Comparison of ENCODE assay signal across 1 cellular context in the genomic region with DNA sequence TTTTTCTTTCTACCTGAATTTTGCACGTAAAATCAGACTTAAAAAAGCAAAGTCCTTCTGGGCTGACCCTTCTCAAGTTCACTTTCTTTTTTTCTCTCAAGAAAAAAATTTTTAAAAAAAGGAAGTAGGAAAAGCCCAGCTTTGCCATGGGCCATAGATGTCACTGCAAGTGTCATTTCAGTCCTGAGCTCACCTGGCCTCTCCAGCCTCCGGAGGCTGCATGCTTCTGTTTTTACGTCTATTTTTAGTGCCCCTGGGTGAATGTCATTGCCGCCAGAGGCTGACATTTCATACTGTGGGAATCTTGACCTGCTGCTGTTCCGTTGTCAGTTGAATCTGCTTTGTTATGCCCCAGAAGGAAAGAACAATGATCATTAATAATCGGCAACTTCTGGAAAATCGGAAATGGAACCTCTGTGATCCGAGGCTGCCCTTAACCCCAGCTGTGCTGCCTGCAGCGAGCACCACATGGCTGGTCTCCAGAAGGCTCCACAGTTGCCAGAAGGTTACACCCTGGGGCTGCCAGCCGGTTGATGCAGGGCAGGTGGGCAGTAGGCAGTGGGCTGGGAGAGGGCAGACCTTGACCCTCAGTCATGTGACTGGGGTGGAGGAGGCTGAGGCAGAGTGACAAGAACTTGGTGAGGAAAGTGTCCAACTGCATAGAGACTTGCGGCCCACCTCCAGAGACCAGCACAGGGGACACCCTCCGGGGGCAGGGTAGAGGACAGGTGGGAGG.
TF ChIP-seq lines count a peak whose summit lies in the region.

No MANE protein-coding gene starts in this region.

TF ChIP-seq in GM12878, 131 proteins besides CTCF, POLR2A, EP300 and RAD21 (continued from another document and continues in another):
- TF ChIP-seq, protein P1, sequence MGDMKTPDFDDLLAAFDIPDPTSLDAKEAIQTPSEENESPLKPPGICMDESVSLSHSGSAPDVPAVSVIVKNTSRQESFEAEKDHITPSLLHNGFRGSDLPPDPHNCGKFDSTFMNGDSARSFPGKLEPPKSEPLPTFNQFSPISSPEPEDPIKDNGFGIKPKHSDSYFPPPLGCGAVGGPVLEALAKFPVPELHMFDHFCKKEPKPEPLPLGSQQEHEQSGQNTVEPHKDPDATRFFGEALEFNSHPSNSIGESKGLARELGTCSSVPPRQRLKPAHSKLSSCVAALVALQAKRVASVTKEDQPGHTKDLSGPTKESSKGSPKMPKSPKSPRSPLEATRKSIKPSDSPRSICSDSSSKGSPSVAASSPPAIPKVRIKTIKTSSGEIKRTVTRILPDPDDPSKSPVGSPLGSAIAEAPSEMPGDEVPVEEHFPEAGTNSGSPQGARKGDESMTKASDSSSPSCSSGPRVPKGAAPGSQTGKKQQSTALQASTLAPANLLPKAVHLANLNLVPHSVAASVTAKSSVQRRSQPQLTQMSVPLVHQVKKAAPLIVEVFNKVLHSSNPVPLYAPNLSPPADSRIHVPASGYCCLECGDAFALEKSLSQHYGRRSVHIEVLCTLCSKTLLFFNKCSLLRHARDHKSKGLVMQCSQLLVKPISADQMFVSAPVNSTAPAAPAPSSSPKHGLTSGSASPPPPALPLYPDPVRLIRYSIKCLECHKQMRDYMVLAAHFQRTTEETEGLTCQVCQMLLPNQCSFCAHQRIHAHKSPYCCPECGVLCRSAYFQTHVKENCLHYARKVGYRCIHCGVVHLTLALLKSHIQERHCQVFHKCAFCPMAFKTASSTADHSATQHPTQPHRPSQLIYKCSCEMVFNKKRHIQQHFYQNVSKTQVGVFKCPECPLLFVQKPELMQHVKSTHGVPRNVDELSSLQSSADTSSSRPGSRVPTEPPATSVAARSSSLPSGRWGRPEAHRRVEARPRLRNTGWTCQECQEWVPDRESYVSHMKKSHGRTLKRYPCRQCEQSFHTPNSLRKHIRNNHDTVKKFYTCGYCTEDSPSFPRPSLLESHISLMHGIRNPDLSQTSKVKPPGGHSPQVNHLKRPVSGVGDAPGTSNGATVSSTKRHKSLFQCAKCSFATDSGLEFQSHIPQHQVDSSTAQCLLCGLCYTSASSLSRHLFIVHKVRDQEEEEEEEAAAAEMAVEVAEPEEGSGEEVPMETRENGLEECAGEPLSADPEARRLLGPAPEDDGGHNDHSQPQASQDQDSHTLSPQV (IDR thresholded peaks at IDR 0.05) = no peak
- TF ChIP-seq KDM1A (IDR thresholded peaks at IDR 0.05; ENCODE audit: borderline replicate concordance) = no peak
- TF ChIP-seq HDGF (IDR thresholded peaks at IDR 0.05) = no peak
- TF ChIP-seq SMAD5 (IDR thresholded peaks at IDR 0.05; ENCODE audit: low read depth) = no peak
- TF ChIP-seq DPF2 (IDR thresholded peaks at IDR 0.05) = peak; percentile 38; the same call in 1 of the 2 replicates
- no peak for TF ChIP-seq ZSCAN29 (IDR thresholded peaks at IDR 0.05)
- no peak for TF ChIP-seq WRNIP1 (IDR thresholded peaks at IDR 0.05; ENCODE audit: borderline replicate concordance, low read depth, low read length)
- no peak for TF ChIP-seq POLR2AphosphoS5 (IDR thresholded peaks at IDR 0.05; ENCODE audit: low read length)
- TF ChIP-seq EGR1 (IDR thresholded peaks at IDR 0.05; ENCODE audit: borderline replicate concordance in 1 of 2, low read depth in 2 of 2, low read length in 2 of 2) = no peak
- TF ChIP-seq, protein P2, sequence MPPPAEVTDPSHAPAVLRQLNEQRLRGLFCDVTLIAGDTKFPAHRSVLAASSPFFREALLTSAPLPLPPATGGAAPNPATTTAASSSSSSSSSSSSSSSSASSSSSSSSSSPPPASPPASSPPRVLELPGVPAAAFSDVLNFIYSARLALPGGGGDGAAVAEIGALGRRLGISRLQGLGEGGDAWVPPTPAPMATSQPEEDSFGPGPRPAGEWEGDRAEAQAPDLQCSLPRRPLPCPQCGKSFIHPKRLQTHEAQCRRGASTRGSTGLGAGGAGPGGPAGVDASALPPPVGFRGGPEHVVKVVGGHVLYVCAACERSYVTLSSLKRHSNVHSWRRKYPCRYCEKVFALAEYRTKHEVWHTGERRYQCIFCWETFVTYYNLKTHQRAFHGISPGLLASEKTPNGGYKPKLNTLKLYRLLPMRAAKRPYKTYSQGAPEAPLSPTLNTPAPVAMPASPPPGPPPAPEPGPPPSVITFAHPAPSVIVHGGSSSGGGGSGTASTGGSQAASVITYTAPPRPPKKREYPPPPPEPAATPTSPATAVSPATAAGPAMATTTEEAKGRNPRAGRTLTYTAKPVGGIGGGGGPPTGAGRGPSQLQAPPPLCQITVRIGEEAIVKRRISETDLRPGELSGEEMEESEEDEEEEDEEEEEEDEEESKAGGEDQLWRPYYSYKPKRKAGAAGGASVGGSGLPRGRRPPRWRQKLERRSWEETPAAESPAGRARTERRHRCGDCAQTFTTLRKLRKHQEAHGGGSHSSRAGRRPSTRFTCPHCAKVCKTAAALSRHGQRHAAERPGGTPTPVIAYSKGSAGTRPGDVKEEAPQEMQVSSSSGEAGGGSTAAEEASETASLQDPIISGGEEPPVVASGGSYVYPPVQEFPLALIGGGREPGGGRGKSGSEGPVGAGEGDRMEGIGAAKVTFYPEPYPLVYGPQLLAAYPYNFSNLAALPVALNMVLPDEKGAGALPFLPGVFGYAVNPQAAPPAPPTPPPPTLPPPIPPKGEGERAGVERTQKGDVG (CRISPR knock-in tag; IDR thresholded peaks at IDR 0.05) = no peak
- TF ChIP-seq ZNF274 (IDR thresholded peaks at IDR 0.05; ENCODE audit: insufficient read depth, insufficient read length) = no peak
- TF ChIP-seq, protein P3, sequence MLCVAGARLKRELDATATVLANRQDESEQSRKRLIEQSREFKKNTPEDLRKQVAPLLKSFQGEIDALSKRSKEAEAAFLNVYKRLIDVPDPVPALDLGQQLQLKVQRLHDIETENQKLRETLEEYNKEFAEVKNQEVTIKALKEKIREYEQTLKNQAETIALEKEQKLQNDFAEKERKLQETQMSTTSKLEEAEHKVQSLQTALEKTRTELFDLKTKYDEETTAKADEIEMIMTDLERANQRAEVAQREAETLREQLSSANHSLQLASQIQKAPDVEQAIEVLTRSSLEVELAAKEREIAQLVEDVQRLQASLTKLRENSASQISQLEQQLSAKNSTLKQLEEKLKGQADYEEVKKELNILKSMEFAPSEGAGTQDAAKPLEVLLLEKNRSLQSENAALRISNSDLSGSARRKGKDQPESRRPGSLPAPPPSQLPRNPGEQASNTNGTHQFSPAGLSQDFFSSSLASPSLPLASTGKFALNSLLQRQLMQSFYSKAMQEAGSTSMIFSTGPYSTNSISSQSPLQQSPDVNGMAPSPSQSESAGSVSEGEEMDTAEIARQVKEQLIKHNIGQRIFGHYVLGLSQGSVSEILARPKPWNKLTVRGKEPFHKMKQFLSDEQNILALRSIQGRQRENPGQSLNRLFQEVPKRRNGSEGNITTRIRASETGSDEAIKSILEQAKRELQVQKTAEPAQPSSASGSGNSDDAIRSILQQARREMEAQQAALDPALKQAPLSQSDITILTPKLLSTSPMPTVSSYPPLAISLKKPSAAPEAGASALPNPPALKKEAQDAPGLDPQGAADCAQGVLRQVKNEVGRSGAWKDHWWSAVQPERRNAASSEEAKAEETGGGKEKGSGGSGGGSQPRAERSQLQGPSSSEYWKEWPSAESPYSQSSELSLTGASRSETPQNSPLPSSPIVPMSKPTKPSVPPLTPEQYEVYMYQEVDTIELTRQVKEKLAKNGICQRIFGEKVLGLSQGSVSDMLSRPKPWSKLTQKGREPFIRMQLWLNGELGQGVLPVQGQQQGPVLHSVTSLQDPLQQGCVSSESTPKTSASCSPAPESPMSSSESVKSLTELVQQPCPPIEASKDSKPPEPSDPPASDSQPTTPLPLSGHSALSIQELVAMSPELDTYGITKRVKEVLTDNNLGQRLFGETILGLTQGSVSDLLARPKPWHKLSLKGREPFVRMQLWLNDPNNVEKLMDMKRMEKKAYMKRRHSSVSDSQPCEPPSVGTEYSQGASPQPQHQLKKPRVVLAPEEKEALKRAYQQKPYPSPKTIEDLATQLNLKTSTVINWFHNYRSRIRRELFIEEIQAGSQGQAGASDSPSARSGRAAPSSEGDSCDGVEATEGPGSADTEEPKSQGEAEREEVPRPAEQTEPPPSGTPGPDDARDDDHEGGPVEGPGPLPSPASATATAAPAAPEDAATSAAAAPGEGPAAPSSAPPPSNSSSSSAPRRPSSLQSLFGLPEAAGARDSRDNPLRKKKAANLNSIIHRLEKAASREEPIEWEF (IDR thresholded peaks at IDR 0.05; ENCODE audit: insufficient replicate concordance, low read depth, low read length) = no peak
- no peak for TF ChIP-seq SUZ12 (IDR thresholded peaks at IDR 0.05; ENCODE audit: unreplicated experiment)
- TF ChIP-seq RAD51 (IDR thresholded peaks at IDR 0.05) = no peak
- no peak for TF ChIP-seq TCF3 (IDR thresholded peaks at IDR 0.05; ENCODE audit: borderline replicate concordance, insufficient read depth, low read depth, low read length)
- no peak for TF ChIP-seq YBX1 (IDR thresholded peaks at IDR 0.05)
- no peak for TF ChIP-seq RFX5 (IDR thresholded peaks at IDR 0.05; ENCODE audit: low read depth, low read length)
- no peak for TF ChIP-seq SP1 (IDR thresholded peaks at IDR 0.05; ENCODE audit: low read depth, low read length)
- TF ChIP-seq SPI1 (IDR thresholded peaks at IDR 0.05; ENCODE audit: borderline replicate concordance, insufficient read depth, low read depth, low read length) = peak; percentile 86
- no peak for TF ChIP-seq POU2F2 (IDR thresholded peaks at IDR 0.05; ENCODE audit: borderline replicate concordance, low read depth, low read length)
- TF ChIP-seq ZNF384 (IDR thresholded peaks at IDR 0.05; ENCODE audit: borderline replicate concordance, low read depth, low read length) = peak; percentile 50; the same call in 1 of the 2 replicates
- TF ChIP-seq, protein P4, sequence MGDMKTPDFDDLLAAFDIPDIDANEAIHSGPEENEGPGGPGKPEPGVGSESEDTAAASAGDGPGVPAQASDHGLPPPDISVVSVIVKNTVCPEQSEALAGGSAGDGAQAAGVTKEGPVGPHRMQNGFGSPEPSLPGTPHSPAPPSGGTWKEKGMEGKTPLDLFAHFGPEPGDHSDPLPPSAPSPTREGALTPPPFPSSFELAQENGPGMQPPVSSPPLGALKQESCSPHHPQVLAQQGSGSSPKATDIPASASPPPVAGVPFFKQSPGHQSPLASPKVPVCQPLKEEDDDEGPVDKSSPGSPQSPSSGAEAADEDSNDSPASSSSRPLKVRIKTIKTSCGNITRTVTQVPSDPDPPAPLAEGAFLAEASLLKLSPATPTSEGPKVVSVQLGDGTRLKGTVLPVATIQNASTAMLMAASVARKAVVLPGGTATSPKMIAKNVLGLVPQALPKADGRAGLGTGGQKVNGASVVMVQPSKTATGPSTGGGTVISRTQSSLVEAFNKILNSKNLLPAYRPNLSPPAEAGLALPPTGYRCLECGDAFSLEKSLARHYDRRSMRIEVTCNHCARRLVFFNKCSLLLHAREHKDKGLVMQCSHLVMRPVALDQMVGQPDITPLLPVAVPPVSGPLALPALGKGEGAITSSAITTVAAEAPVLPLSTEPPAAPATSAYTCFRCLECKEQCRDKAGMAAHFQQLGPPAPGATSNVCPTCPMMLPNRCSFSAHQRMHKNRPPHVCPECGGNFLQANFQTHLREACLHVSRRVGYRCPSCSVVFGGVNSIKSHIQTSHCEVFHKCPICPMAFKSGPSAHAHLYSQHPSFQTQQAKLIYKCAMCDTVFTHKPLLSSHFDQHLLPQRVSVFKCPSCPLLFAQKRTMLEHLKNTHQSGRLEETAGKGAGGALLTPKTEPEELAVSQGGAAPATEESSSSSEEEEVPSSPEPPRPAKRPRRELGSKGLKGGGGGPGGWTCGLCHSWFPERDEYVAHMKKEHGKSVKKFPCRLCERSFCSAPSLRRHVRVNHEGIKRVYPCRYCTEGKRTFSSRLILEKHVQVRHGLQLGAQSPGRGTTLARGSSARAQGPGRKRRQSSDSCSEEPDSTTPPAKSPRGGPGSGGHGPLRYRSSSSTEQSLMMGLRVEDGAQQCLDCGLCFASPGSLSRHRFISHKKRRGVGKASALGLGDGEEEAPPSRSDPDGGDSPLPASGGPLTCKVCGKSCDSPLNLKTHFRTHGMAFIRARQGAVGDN (IDR thresholded peaks at IDR 0.05) = no peak
- TF ChIP-seq, protein P5, sequence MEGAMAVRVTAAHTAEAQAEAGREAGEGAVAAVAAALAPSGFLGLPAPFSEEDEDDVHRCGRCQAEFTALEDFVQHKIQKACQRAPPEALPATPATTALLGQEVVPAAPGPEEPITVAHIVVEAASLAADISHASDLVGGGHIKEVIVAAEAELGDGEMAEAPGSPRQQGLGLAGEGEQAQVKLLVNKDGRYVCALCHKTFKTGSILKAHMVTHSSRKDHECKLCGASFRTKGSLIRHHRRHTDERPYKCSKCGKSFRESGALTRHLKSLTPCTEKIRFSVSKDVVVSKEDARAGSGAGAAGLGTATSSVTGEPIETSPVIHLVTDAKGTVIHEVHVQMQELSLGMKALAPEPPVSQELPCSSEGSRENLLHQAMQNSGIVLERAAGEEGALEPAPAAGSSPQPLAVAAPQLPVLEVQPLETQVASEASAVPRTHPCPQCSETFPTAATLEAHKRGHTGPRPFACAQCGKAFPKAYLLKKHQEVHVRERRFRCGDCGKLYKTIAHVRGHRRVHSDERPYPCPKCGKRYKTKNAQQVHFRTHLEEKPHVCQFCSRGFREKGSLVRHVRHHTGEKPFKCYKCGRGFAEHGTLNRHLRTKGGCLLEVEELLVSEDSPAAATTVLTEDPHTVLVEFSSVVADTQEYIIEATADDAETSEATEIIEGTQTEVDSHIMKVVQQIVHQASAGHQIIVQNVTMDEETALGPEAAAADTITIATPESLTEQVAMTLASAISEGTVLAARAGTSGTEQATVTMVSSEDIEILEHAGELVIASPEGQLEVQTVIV (IDR thresholded peaks at IDR 0.05; ENCODE audit: borderline replicate concordance, partially characterized antibody) = no peak
- TF ChIP-seq BCLAF1 (IDR thresholded peaks at IDR 0.05) = no peak
- TF ChIP-seq ZNF622 (IDR thresholded peaks at IDR 0.05) = no peak
- TF ChIP-seq, protein P6, sequence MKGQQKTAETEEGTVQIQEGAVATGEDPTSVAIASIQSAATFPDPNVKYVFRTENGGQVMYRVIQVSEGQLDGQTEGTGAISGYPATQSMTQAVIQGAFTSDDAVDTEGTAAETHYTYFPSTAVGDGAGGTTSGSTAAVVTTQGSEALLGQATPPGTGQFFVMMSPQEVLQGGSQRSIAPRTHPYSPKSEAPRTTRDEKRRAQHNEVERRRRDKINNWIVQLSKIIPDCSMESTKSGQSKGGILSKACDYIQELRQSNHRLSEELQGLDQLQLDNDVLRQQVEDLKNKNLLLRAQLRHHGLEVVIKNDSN (IDR thresholded peaks at IDR 0.05; ENCODE audit: borderline replicate concordance, extremely low read length, insufficient read depth, low read depth, low read length) = no peak
